ENCODE assay signal across 9 cellular contexts in the genomic region with DNA sequence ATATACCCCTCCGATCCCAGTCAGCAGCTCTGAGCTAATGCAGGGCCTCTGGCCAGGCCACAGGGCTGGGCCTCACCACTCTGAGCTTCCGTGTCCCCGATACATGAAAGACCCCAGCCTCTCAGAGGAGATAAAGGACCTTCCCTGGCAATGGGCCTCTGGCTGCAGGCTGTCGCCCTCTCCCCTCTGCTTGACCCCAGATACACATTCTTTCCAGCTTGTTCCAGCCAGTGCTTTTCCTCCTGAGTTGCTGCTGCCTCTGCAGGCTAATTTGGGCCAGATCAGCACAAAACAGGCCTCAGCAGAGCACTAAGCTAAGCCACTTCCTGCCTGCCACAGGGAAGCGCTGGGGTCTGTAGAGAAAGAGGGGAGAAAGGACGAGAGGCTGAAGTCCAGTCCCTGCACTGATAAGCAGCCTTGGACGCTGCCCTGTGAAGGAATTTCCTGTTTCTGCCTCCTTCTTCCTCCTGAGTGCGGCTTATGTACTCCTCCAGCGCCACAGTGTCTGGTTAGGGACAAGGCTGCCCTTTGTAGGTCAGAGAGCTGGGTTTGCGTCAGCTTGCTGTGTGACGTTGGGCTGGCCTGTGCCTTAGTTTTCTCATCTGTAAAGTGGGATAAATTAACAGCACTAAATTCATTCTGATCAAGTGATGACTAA.
A peak's percentile ranks its signal among the peaks of the same experiment; 100 is the strongest.
DNase-seq lines count a peak whose midpoint lies in the region; ATAC-seq and TF ChIP-seq lines count a peak whose summit lies in the region.
"Had no signal": no experiment of that assay in that cellular context is flagged by ENCODE, and none has a peak within 500 bp of the region (broad histone marks: within the 10 kb centered on the region; RNA-seq: fewer than 3 reads in every experiment).

No MANE protein-coding gene starts in this region.

- H3K9me3 Mint-ChIP-seq in nephron: no peaks in the 10 kb centered on the region

- CTCF ChIA-PET in Panc1 (lab: Charles Lee): interaction anchor here (0.5 to 0.7 kb wide), 2 partner anchors 33 to 540 kb away, joined by 3 read pairs; no protein-coding TSS in a partner anchor

- H3K4me1 Mint-ChIP-seq in nephron: peaks cover 70% of the 10 kb centered on the region

- POLR2A ChIA-PET in Panc1 (lab: Charles Lee): interaction anchor here (0.6 kb wide), 1 partner anchor 1379 kb away, joined by 5 read pairs; no protein-coding TSS in a partner anchor

- H3K27ac Mint-ChIP-seq in nephron: peak overlapping the region; percentile 97 to 99 (median 98)

- H3K4me1 ChIP-seq in ACC112 (ENCODE audit: control insufficient read depth, insufficient read depth, low read length, unreplicated experiment): peaks cover 61% of the 10 kb centered on the region
- peaks cover 57% of the 10 kb centered on the region for H3K4me1 ChIP-seq in Panc1 (ENCODE audit: control insufficient read depth, insufficient read depth, low read length)
- H3K4me1 ChIP-seq in esophagus muscularis mucosa: peaks cover 86 to 96% (median 91%) of the 10 kb centered on the region in 4 donors

- H3K27ac ChIP-seq in ACC112 (ENCODE audit: low read depth, low read length) (peak overlapping the region; percentile 87), Panc1 (ENCODE audit: low read length) (peak overlapping the region; percentile 89), esophagus muscularis mucosa (replicated peaks in 1 of 4) (peak overlapping the region; percentile 88 to 90 (median 88))

- H2AFZ ChIP-seq in ACC112 (ENCODE audit: low read length, unreplicated experiment): peak overlapping the region; percentile 71

- H3K4me3 Mint-ChIP-seq in nephron: peak overlapping the region in 2 of 3 experiments; percentile 8 to 40

- no peaks in the 10 kb centered on the region for H3K36me3 ChIP-seq in ACC112 (ENCODE audit: insufficient read depth, low read length)
- no peaks in the 10 kb centered on the region for H3K36me3 ChIP-seq in Panc1 (ENCODE audit: control insufficient read depth, insufficient read depth, low read length)
- H3K36me3 ChIP-seq in esophagus muscularis mucosa: no peaks in the 10 kb centered on the region
- H3K36me3 ChIP-seq: BE2C had no signal

- no peak for TF ChIP-seq POLR2A in esophagus muscularis mucosa (IDR thresholded peaks at IDR 0.05; ENCODE audit: low read depth)

- H3K4me3 ChIP-seq in ACC112 (ENCODE audit: low read depth, low read length) (no peak overlapping the region), Panc1 (ENCODE audit: low read depth in 2 of 2, low read length in 2 of 2) (no peak overlapping the region), esophagus muscularis mucosa (no peak overlapping the region)

- DNase-seq in Panc1 (ENCODE audit: low read depth, low spot score) (no peak), esophagus muscularis mucosa (ENCODE audit: extremely low spot score) (no peak), amniotic stem cell (lab: John Stamatoyannopoulos, UW) (no peak), NCI-H69 (lab: John Stamatoyannopoulos, UW) (no peak), retina (no peak), DMS79 (lab: John Stamatoyannopoulos, UW) (no peak)
- DNase-seq: BE2C had no signal

- no peak for TF ChIP-seq CTCF in Panc1 (IDR thresholded peaks at IDR 0.05)
- TF ChIP-seq CTCF in esophagus muscularis mucosa (IDR thresholded peaks at IDR 0.05): no peak
- TF ChIP-seq CTCF in nephron (IDR thresholded peaks at IDR 0.05; ENCODE audit: unreplicated experiment in 3 of 3): no peak

- peaks cover 7% of the 10 kb centered on the region for H3K27me3 Mint-ChIP-seq in nephron (ENCODE audit: low read depth)

- H3K9me3 ChIP-seq in Panc1 (ENCODE audit: control insufficient read depth, insufficient read depth, low read depth, low read length) (no peaks in the 10 kb centered on the region), esophagus muscularis mucosa (no peaks in the 10 kb centered on the region)
- H3K9me3 ChIP-seq: BE2C had no signal

- no peaks in the 10 kb centered on the region for H3K27me3 ChIP-seq in ACC112 (ENCODE audit: insufficient read depth, low read length)
- H3K27me3 ChIP-seq in Panc1 (ENCODE audit: control insufficient read depth, insufficient read depth, low read length): no peaks in the 10 kb centered on the region
- no peaks in the 10 kb centered on the region for H3K27me3 ChIP-seq in esophagus muscularis mucosa
- H3K27me3 ChIP-seq: BE2C had no signal

- ATAC-seq in Panc1: peak; percentile 60

- TF ChIP-seq EP300 in esophagus muscularis mucosa (IDR thresholded peaks at IDR 0.05): no peak

- H3K79me2 ChIP-seq in ACC112 (ENCODE audit: control insufficient read depth, insufficient read depth, low read length, unreplicated experiment): no peaks in the 10 kb centered on the region

- intact Hi-C loops in Panc1 (cut with micrococcal nuclease; ENCODE audit: unreplicated experiment): no loop called here
- intact Hi-C loops in esophagus muscularis mucosa (cut with DNase I): loop anchor here (5.0 kb wide), 1 partner anchor 35 kb away; no protein-coding TSS in a partner anchor

- in situ Hi-C loops in Panc1 (cut with HindIII; ENCODE audit: low pct_unique_long_range_greater_than_20kb, low sequenced_read_pairs): no loop called here

- WGBS in esophagus muscularis mucosa: 47% methylated on average over 8 of the region's 11 CpGs

- no TSS peak for BruUV-seq in Panc1 (replicated peaks; lab: Mats Ljungman, UMichigan)

- H3K36me3 Mint-ChIP-seq in nephron (ENCODE audit: low read depth): no peaks in the 10 kb centered on the region
